ENCODE assay signal across 30 cellular contexts in genomic region chr5:173256800-173257199, GRCh38. TPM values are rescaled to one million over a fixed set of nuclear protein-coding genes. Genes with fewer than 3 reads are reported as not detected.
"Had no signal": no experiment of that assay in that cellular context is flagged by ENCODE, and none has a peak within 500 bp of the region (broad histone marks: within the 10 kb centered on the region; RNA-seq: fewer than 3 reads in every experiment).

No MANE protein-coding gene starts in this region.

- H3K4me1 Mint-ChIP-seq: activated B cell treated with CpG ODN at 0.5 μM for 24 hours, memory B cell, natural killer cell had no signal

- H3K4me3 ChIP-seq: breast epithelium, esophagus muscularis mucosa, sigmoid colon, smooth muscle cell, vagina had no signal

- H3K4me1 ChIP-seq: breast epithelium, esophagus muscularis mucosa, foreskin keratinocyte, sigmoid colon, vagina had no signal

- H3K36me3 Mint-ChIP-seq: activated naive CD4-positive, alpha-beta T cell treated with anti-CD3 and anti-CD28 coated beads, Interleukin-2, amount 50 U/mL, for 24 hours; memory B cell; natural killer cell; stimulated activated memory B cell treated with anti-CD40 and anti-IgM and Interleukin-4, amounts not matched to agents 10 μg/mL and 1 μg/mL and 100 μg/mL, for 72 hours; type B pancreatic cell had no signal

- H3K27me3 ChIP-seq: vagina had no signal

- H3K27ac Mint-ChIP-seq: activated B cell treated with CpG ODN at 0.5 μM for 24 hours; activated CD8-positive, alpha-beta T cell treated with anti-CD3 and anti-CD28 coated beads for 36 hours; activated naive CD4-positive, alpha-beta T cell treated with anti-CD3 and anti-CD28 coated beads, Interleukin-2, amount 50 U/mL, for 24 hours; activated naive CD8-positive, alpha-beta T cell treated with anti-CD3 and anti-CD28 coated beads, Interleukin-2, amount 50 U/mL, for 24 hours; activated T-helper 2 cell treated with anti-CD3 and anti-CD28 coated beads, Interferon-gamma antibody, Interleukin-2, Interleukin-4, amounts not matched to agents 10 μg/mL and 5 μg/mL and 100 μg/mL, durations not matched to agents 14 hours and 24 hours and 36 hours; memory B cell; natural killer cell; stimulated activated memory B cell treated with anti-CD40 and anti-IgM and Interleukin-4, amounts not matched to agents 10 μg/mL and 1 μg/mL and 100 μg/mL, for 72 hours; stimulated activated naive CD8-positive, alpha-beta T cell treated with anti-CD3 and anti-CD28 coated beads, Interleukin-15, amount 100 ng/mL, for 72 hours; T-helper 2 cell treated with Interferon-gamma antibody and Interleukin-4, amounts not matched to agents 5 μg/mL and 100 μg/mL, for 36 hours; type B pancreatic cell had no signal

- H3K9me3 ChIP-seq: breast epithelium, esophagus muscularis mucosa, sigmoid colon, vagina had no signal

- H3K9me3 Mint-ChIP-seq: activated B cell treated with CpG ODN at 0.5 μM for 24 hours; activated CD8-positive, alpha-beta T cell treated with anti-CD3 and anti-CD28 coated beads for 36 hours; activated naive CD4-positive, alpha-beta T cell treated with anti-CD3 and anti-CD28 coated beads, Interleukin-2, amount 50 U/mL, for 24 hours; activated naive CD8-positive, alpha-beta T cell treated with anti-CD3 and anti-CD28 coated beads, Interleukin-2, amount 50 U/mL, for 24 hours; activated T-helper 2 cell treated with anti-CD3 and anti-CD28 coated beads, Interferon-gamma antibody, Interleukin-2, Interleukin-4, amounts not matched to agents 10 μg/mL and 5 μg/mL and 100 μg/mL, durations not matched to agents 14 hours and 24 hours and 36 hours; memory B cell; natural killer cell; stimulated activated memory B cell treated with anti-CD40 and anti-IgM and Interleukin-4, amounts not matched to agents 10 μg/mL and 1 μg/mL and 100 μg/mL, for 72 hours; T-helper 2 cell treated with Interferon-gamma antibody and Interleukin-4, amounts not matched to agents 5 μg/mL and 100 μg/mL, for 36 hours; type B pancreatic cell had no signal

- H3K4me2 ChIP-seq: smooth muscle cell had no signal

- DNase-seq: activated B cell treated with CpG ODN at 0.5 μM for 24 hours; activated CD4-positive, alpha-beta T cell treated with anti-CD3 and anti-CD28 coated beads, Interleukin-2, amount 50 U/mL, for 1 hour; activated CD8-positive, alpha-beta T cell treated with anti-CD3 and anti-CD28 coated beads for 36 hours; activated naive CD8-positive, alpha-beta T cell treated with anti-CD3 and anti-CD28 coated beads, Interleukin-2, amount 50 U/mL, for 24 hours; activated T-cell treated with anti-CD3 and anti-CD28 coated beads, Interleukin-2, amount 50 U/mL, for 48 hours; dermis blood vessel endothelial cell; effector CD4-positive, alpha-beta T cell; foreskin keratinocyte; natural killer cell; sigmoid colon; stimulated activated CD4-positive, alpha-beta T cell treated with anti-CD3 and anti-CD28 coated beads, Interleukin-1b, Interleukin-23, amount 100 ng/mL, for 48 hours; stimulated activated CD4-positive, alpha-beta T cell treated with anti-CD3 and anti-CD28 coated beads, Interleukin-4, amount 100 ng/mL, for 4 hours; stimulated activated CD8-positive, alpha-beta memory T cell treated with anti-CD3 and anti-CD28 coated beads, Interleukin-4, amount 100 ng/mL, for 48 hours; stimulated activated naive CD8-positive, alpha-beta T cell treated with anti-CD3 and anti-CD28 coated beads, Interleukin-15, amount 100 ng/mL, for 72 hours; substantia nigra had no signal

- ATAC-seq: activated CD8-positive, alpha-beta T cell treated with anti-CD3 and anti-CD28 coated beads for 36 hours; activated naive CD8-positive, alpha-beta T cell treated with anti-CD3 and anti-CD28 coated beads, Interleukin-2, amount 50 U/mL, for 24 hours; foreskin keratinocyte; natural killer cell; stimulated activated memory B cell treated with anti-CD40 and anti-IgM and Interleukin-4, amounts not matched to agents 10 μg/mL and 1 μg/mL and 100 μg/mL, for 72 hours; stimulated activated naive CD8-positive, alpha-beta T cell treated with anti-CD3 and anti-CD28 coated beads, Interleukin-15, amount 100 ng/mL, for 72 hours had no signal

- H3K4me3 Mint-ChIP-seq: activated B cell treated with CpG ODN at 0.5 μM for 24 hours; activated CD8-positive, alpha-beta T cell treated with anti-CD3 and anti-CD28 coated beads for 36 hours; activated naive CD4-positive, alpha-beta T cell treated with anti-CD3 and anti-CD28 coated beads, Interleukin-2, amount 50 U/mL, for 24 hours; activated naive CD8-positive, alpha-beta T cell treated with anti-CD3 and anti-CD28 coated beads, Interleukin-2, amount 50 U/mL, for 24 hours; memory B cell; natural killer cell; stimulated activated memory B cell treated with anti-CD40 and anti-IgM and Interleukin-4, amounts not matched to agents 10 μg/mL and 1 μg/mL and 100 μg/mL, for 72 hours; stimulated activated naive CD8-positive, alpha-beta T cell treated with anti-CD3 and anti-CD28 coated beads, Interleukin-15, amount 100 ng/mL, for 72 hours; T-helper 2 cell treated with Interferon-gamma antibody and Interleukin-4, amounts not matched to agents 5 μg/mL and 100 μg/mL, for 36 hours; type B pancreatic cell had no signal

- H3K36me3 ChIP-seq: breast epithelium, esophagus muscularis mucosa, sigmoid colon, vagina had no signal

- FAIRE-seq: colon, islet of Langerhans had no signal

- H3K27ac ChIP-seq: breast epithelium, esophagus muscularis mucosa, foreskin keratinocyte, sigmoid colon, vagina had no signal

RNA-seq across cellular contexts. Expression of gene NKX2-5, which starts 21.8 kb away (rescaled TPM):
- total RNA-seq: activated B cell treated with CpG ODN at 0.5 μM for 24 hours; activated T-helper 2 cell treated with anti-CD3 and anti-CD28 coated beads, Interferon-gamma antibody, Interleukin-2, Interleukin-4, amounts not matched to agents 10 μg/mL and 5 μg/mL and 100 μg/mL, durations not matched to agents 14 hours and 24 hours and 36 hours; dermis blood vessel endothelial cell; esophagus muscularis mucosa; foreskin keratinocyte; glomerular endothelial cell; lower leg skin; natural killer cell; renal cortical epithelial cell; sigmoid colon; vagina had no signal
- polyA plus RNA-seq: foreskin keratinocyte had no signal
